ENCODE assay signal across 8 cellular contexts in the genomic region with DNA sequence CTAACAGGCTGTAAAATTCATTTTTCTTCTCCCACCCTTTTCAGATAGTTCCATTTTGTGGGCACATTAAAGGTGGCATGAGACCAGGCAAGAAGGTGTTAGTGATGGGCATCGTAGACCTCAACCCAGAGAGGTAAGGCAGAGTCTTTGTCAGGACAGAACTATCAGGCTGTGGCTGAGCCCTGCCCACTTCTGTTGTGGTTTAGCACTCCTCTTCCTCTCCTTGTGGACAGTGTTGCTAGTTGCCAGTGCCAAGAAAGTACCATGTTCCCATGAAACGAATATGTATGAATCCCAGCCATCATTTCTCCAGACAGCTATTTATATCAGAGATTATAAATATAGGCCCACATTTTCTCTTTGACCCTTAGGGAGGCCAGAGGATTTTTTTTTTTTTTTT. TPM values are rescaled to one million over a fixed set of nuclear protein-coding genes. Genes with fewer than 3 reads are reported as not detected.
DNase-seq lines count a peak whose midpoint lies in the region; ATAC-seq, FAIRE-seq and TF ChIP-seq lines count a peak whose summit lies in the region.

No MANE protein-coding gene starts in this region.

- H3K27ac Mint-ChIP-seq in CD4-positive, alpha-beta T cell, result no peak overlapping the region
- no peak overlapping the region for H3K27ac Mint-ChIP-seq in natural killer cell treated with Interleukin-12 subunit alpha and Interleukin-12 subunit beta and Interleukin-15 and Interleukin-18, amount 100 ng/mL, for 72 hours

- H3K9me3 ChIP-seq in CD4-positive, alpha-beta T cell (ENCODE audit: control insufficient read depth, low read length), result no peaks in the 10 kb centered on the region

- peak overlapping the region; percentile 80 for H3K4me3 Mint-ChIP-seq in CD4-positive, alpha-beta T cell
- peak overlapping the region; percentile 53 for H3K4me3 Mint-ChIP-seq in natural killer cell treated with Interleukin-12 subunit alpha and Interleukin-12 subunit beta and Interleukin-15 and Interleukin-18, amount 100 ng/mL, for 72 hours

- H3K4me3 ChIP-seq in lower leg skin (ENCODE audit: low read depth, poor library complexity, severe bottlenecking), result no peak overlapping the region

- no peaks in the 10 kb centered on the region for H3K36me3 Mint-ChIP-seq in CD4-positive, alpha-beta T cell (ENCODE audit: low read depth)
- H3K36me3 Mint-ChIP-seq in natural killer cell treated with Interleukin-12 subunit alpha and Interleukin-12 subunit beta and Interleukin-15 and Interleukin-18, amount 100 ng/mL, for 72 hours, result no peaks in the 10 kb centered on the region

- no peak for DNase-seq in CD4-positive, alpha-beta T cell
- DNase-seq in HuH-7 (ENCODE audit: low spot score) (peak; percentile 23), cerebellum (ENCODE audit: low spot score) (peak; percentile 16), H54 (ENCODE audit: insufficient read length, low spot score) (no peak), SKM-1 (lab: John Stamatoyannopoulos, UW; ENCODE audit: unreplicated experiment) (no peak), lower leg skin (ENCODE audit: low spot score in 2 of 2) (no peak), SIG-M5 (lab: John Stamatoyannopoulos, UW) (no peak)
- no peak for DNase-seq in natural killer cell treated with Interleukin-12 subunit alpha and Interleukin-12 subunit beta and Interleukin-15 and Interleukin-18, amount 100 ng/mL, for 72 hours (ENCODE audit: low spot score)

- WGBS in lower leg skin, 2 donors, result 52 to 63% methylated on average over 2 of the region's 2 CpGs

- FAIRE-seq in H54 (lab: Jason Lieb, UNC), result no peak

- no peaks in the 10 kb centered on the region for H3K9me3 Mint-ChIP-seq in CD4-positive, alpha-beta T cell
- no peaks in the 10 kb centered on the region for H3K9me3 Mint-ChIP-seq in natural killer cell treated with Interleukin-12 subunit alpha and Interleukin-12 subunit beta and Interleukin-15 and Interleukin-18, amount 100 ng/mL, for 72 hours

- no peaks in the 10 kb centered on the region for H3K27me3 ChIP-seq in CD4-positive, alpha-beta T cell (ENCODE audit: control insufficient read depth, insufficient read depth, low read length)

- ATAC-seq in CD4-positive, alpha-beta T cell (ENCODE audit: poor library complexity), result no peak
- ATAC-seq in natural killer cell treated with Interleukin-12 subunit alpha and Interleukin-12 subunit beta and Interleukin-15 and Interleukin-18, amount 100 ng/mL, for 72 hours, result no peak

- POLR2A ChIA-PET in CD4-positive, alpha-beta T cell (lab: Charles Lee), result interaction anchor here (0.6 kb wide), 1 partner anchor 63 kb away, joined by 3 read pairs; no protein-coding TSS in a partner anchor

- CTCF ChIA-PET in CD4-positive, alpha-beta T cell (lab: Charles Lee), result no interaction called here

- peaks cover 26% of the 10 kb centered on the region for H3K27me3 Mint-ChIP-seq in CD4-positive, alpha-beta T cell
- peaks cover 14 to 32% of the 10 kb centered on the region in 2 donors for H3K27me3 Mint-ChIP-seq in natural killer cell treated with Interleukin-12 subunit alpha and Interleukin-12 subunit beta and Interleukin-15 and Interleukin-18, amount 100 ng/mL, for 72 hours

- no peak for TF ChIP-seq CTCF in CD4-positive, alpha-beta T cell (IDR thresholded peaks at IDR 0.05)
- no peak for TF ChIP-seq CTCF in lower leg skin (IDR thresholded peaks at IDR 0.05)

- H3K4me1 Mint-ChIP-seq in CD4-positive, alpha-beta T cell (ENCODE audit: low read depth), result peaks cover 4% of the 10 kb centered on the region
- H3K4me1 Mint-ChIP-seq in natural killer cell treated with Interleukin-12 subunit alpha and Interleukin-12 subunit beta and Interleukin-15 and Interleukin-18, amount 100 ng/mL, for 72 hours (ENCODE audit: low read depth in 2 of 2), result peaks cover 0 to 6% of the 10 kb centered on the region in 2 donors

- H3K27ac ChIP-seq in CD4-positive, alpha-beta T cell (ENCODE audit: low read depth, low read length), result no peak overlapping the region

- intact Hi-C loops in CD4-positive, alpha-beta T cell (cut with DNase I, micrococcal nuclease), result no loop called here
- intact Hi-C loops in lower leg skin (cut with DNase I; ENCODE audit: low total_unique reads), result no loop called here

- TF ChIP-seq POLR2A in H54 (IDR thresholded peaks at IDR 0.05; ENCODE audit: low read depth, low read length) (no peak), lower leg skin (IDR thresholded peaks at IDR 0.05) (no peak)

RNA-seq across cellular contexts. Expression of a gene that starts 1.6 kb away (rescaled TPM):
- under 1 TPM; 0.22 to 0.31 TPM for total RNA-seq in CD4-positive, alpha-beta T cell
- 24.8 TPM for total RNA-seq in cerebellum
- under 1 TPM; 0.31 to 0.50 TPM for total RNA-seq in natural killer cell treated with Interleukin-12 subunit alpha and Interleukin-12 subunit beta and Interleukin-15 and Interleukin-18, amount 100 ng/mL, for 72 hours
- 100 to 1,000 TPM in 3 of 4 donors, 10 to 100 TPM in 1; 81.9 to 231 (median 169) TPM for total RNA-seq in lower leg skin

Comparison
In these comparisons a context has a peak if more than half of its experiments do, and no peak if none do; other contexts are left out.
1. DNase-seq: peak in HuH-7 (single experiment) and cerebellum (single experiment); none in CD4-positive, alpha-beta T cell (0 of 10), natural killer cell treated with Interleukin-12 subunit alpha and Interleukin-12 subunit beta and Interleukin-15 and Interleukin-18, amount 100 ng/mL, for 72 hours (single experiment), H54 (single experiment), SKM-1 (single experiment), lower leg skin (0 of 2) and SIG-M5 (single experiment).
2. RNA of a gene that starts 1.6 kb away (total RNA-seq): 81.9 to 231 TPM in lower leg skin and 24.8 TPM in cerebellum (single experiment); 0.31 to 0.50 TPM in natural killer cell treated with Interleukin-12 subunit alpha and Interleukin-12 subunit beta and Interleukin-15 and Interleukin-18, amount 100 ng/mL, for 72 hours and 0.22 to 0.31 TPM in CD4-positive, alpha-beta T cell; every median in the first group is over 10 times any median in the second.